Comparison of ENCODE assay signal across 8 cellular contexts in the genomic region with DNA sequence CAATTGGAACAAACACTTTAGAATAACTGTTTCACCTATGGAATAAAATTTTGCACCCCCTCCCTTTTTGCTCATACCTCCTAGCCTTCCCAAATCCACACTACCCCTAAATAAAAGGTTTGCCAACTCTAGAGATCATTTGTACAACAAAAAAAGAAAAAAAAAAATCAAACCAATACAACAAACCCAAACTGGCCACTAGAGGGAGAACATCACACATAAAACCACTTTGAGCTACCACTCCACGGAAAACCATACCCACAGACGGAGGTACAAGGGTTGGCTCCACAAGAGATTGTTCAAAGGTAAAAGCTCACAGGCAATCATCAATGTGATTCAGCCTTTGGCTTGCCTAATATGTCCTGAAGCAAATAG. TPM values are rescaled to one million over a fixed set of nuclear protein-coding genes. Genes with fewer than 3 reads are reported as not detected.
DNase-seq lines count a peak whose midpoint lies in the region; ATAC-seq and TF ChIP-seq lines count a peak whose summit lies in the region.

No MANE protein-coding gene starts in this region.

- peaks cover 9% of the 10 kb centered on the region for H3K36me3 Mint-ChIP-seq in mesothelial cell of epicardium

- peak; percentile 74 to 96 (median 84) for TF ChIP-seq CTCF in dorsolateral prefrontal cortex (IDR thresholded peaks at IDR 0.05 in 54 of 56, conservative IDR thresholded peaks at IDR 0.05 in 2 of 56; ENCODE audit: low read depth in 1 of 56, partially characterized antibody in 56 of 56)
- peak; percentile 97 for TF ChIP-seq CTCF in mesothelial cell of epicardium (IDR thresholded peaks at IDR 0.05; ENCODE audit: unreplicated experiment)

- peak; percentile 76 for DNase-seq in AG20443 (ENCODE audit: low spot score)
- peak; percentile 4 for DNase-seq in NCI-H2196 treated with DMSO at 0.1 percent for 48 hours (lab: John Stamatoyannopoulos, UW; ENCODE audit: unreplicated experiment)
- DNase-seq in activated CD4-positive, alpha-beta T cell treated with anti-CD3 and anti-CD28 coated beads for 1 hour, result peak; percentile 14
- peak in 2 of 10 donors; percentile 34 to 45 for DNase-seq in dorsolateral prefrontal cortex
- no peak for DNase-seq in mesothelial cell of epicardium (ENCODE audit: low spot score in 2 of 2, unreplicated experiment in 2 of 2)
- peak; percentile 1 to 74 (median 40) for DNase-seq in stimulated activated naive CD4-positive, alpha-beta T cell (lab: John Stamatoyannopoulos, UW)

- H3K27ac Mint-ChIP-seq in mesothelial cell of epicardium, result no peak overlapping the region

- H3K27me3 ChIP-seq in dorsolateral prefrontal cortex, result no peaks in the 10 kb centered on the region

- peak overlapping the region in 24 of 59 donors; percentile 8 to 69 (median 36) for H3K27ac ChIP-seq in dorsolateral prefrontal cortex

- no peak overlapping the region for H3K4me3 Mint-ChIP-seq in mesothelial cell of epicardium

- peak overlapping the region in 26 of 59 donors; percentile 1 to 48 (median 22) for H3K4me3 ChIP-seq in dorsolateral prefrontal cortex

- peaks cover 13% of the 10 kb centered on the region for H3K9me3 Mint-ChIP-seq in mesothelial cell of epicardium

- peak; percentile 76 for ATAC-seq in GM18858 (IDR thresholded peaks at IDR 0.05; ENCODE audit: unreplicated experiment)
- peak; percentile 86 for ATAC-seq in HG03095 (IDR thresholded peaks at IDR 0.05; ENCODE audit: unreplicated experiment)

- H3K4me1 Mint-ChIP-seq in mesothelial cell of epicardium, result peaks cover 14% of the 10 kb centered on the region

- H3K27me3 Mint-ChIP-seq in mesothelial cell of epicardium (ENCODE audit: low read depth), result no peaks in the 10 kb centered on the region

- intact Hi-C loops in dorsolateral prefrontal cortex (cut with DNase I), result loop anchor here (2.0 to 10.0 kb wide), 3 partner anchors 114 to 284 kb away; partner anchors contain the start of genes ITPR1 (in 1 of the 2) and SUMF1 (in 1 of the 2)

RNA-seq across cellular contexts. Expression of gene SETMAR, which starts 47.6 kb away (rescaled TPM):
- total RNA-seq in dorsolateral prefrontal cortex (10 to 100 TPM; 12.0 to 32.4 (median 18.2) TPM), mesothelial cell of epicardium (32.3 to 37.2 TPM (median 36.6 TPM) in 3 replicates)

Comparison
In these comparisons a context has a peak if more than half of its experiments do, and no peak if none do; other contexts are left out.
1. DNase-seq: peak in AG20443 (single experiment), NCI-H2196 treated with DMSO at 0.1 percent for 48 hours (single experiment), activated CD4-positive, alpha-beta T cell treated with anti-CD3 and anti-CD28 coated beads for 1 hour (single experiment) and stimulated activated naive CD4-positive, alpha-beta T cell (6 of 6); none in mesothelial cell of epicardium (0 of 2).